6 cellular contexts compared by ENCODE assay signal in the genomic region with DNA sequence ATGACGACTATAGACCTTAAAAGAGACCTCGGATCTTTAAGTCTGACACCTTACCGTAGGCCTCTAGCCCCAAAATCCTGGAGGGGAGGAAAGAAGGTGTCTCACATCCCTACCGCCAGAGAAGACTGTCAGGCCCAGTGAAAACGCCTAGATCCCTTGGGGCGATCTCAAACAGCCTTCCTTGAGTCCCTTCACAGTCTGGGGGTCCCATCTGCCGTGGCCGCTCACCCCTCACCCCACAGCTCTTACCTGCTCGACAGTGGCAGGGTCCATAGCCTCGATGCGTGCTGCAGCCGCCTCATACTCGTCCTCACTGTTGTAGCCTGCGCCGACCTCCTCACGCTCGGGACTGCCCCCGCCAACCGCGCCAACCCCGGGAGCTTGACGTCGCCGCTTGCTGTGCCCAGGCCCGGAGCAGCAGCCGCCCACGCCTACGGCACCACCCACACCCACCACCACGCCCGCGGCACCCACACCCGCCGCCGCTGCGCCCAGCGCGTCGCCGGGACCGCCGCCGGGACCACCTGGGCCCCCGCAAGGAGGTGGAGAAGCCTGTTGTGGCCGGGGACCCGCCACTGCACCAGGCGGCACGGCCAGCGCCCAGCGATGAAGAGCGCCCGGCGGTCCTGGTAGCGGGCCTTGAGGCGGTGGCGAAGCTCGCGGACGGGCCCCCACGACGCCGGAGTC. TPM values are rescaled to one million over a fixed set of nuclear protein-coding genes. Genes with fewer than 3 reads are reported as not detected.
DNase-seq lines count a peak whose midpoint lies in the region; FAIRE-seq and TF ChIP-seq lines count a peak whose summit lies in the region.

No MANE protein-coding gene starts in this region.

- no CpG with 5 or more reads among the region's 61 CpGs for WGBS in neuronal stem cell (ENCODE audit: extremely low coverage in 2 of 2, insufficient read length in 2 of 2, insufficient replicate concordance in 1 of 2), 2 donors

- no peak overlapping the region for H4K8ac ChIP-seq in neuronal stem cell (ENCODE audit: low read depth, low read length)

- peak overlapping the region; percentile 57 for H3K4me2 ChIP-seq in neuronal stem cell (ENCODE audit: insufficient read depth, low read length, poor library complexity, severe bottlenecking)

- H3K79me1 ChIP-seq in neuronal stem cell (ENCODE audit: low read depth, low read length): peaks cover 7% of the 10 kb centered on the region

- H3K4me3 ChIP-seq in AG10803 (ENCODE audit: low read length) (peak overlapping the region; percentile 75), NT2/D1 (ENCODE audit: insufficient read length, low read depth) (peak overlapping the region; percentile 69), bronchial epithelial cell (ENCODE audit: low read depth, low read length) (peak overlapping the region; percentile 54), neuronal stem cell (ENCODE audit: low read length in 2 of 2) (peak overlapping the region; percentile 77 to 93)

- no peak for FAIRE-seq in bronchial epithelial cell (lab: Jason Lieb, UNC)

- H3K9me3 ChIP-seq in NT2/D1 (ENCODE audit: insufficient read depth, low read length) (no peaks in the 10 kb centered on the region), neuronal stem cell (replicated peaks in 1 of 2; ENCODE audit: control insufficient read depth in 2 of 2, insufficient read depth in 1 of 2, low read depth in 1 of 2, low read length in 2 of 2) (no peaks in the 10 kb centered on the region)

- H3K27me3 ChIP-seq in NT2/D1 (ENCODE audit: insufficient read depth, insufficient read length) (no peaks in the 10 kb centered on the region), bronchial epithelial cell (ENCODE audit: control insufficient read depth, insufficient read depth, low read length) (no peaks in the 10 kb centered on the region), neuronal stem cell (ENCODE audit: control insufficient read depth in 3 of 3, insufficient read depth in 3 of 3, low read depth in 1 of 3, low read length in 3 of 3) (no peaks in the 10 kb centered on the region)

- H3K4ac ChIP-seq in neuronal stem cell (ENCODE audit: low read length): no peak overlapping the region

- H3K14ac ChIP-seq in neuronal stem cell (ENCODE audit: low read length): peak overlapping the region; percentile 56

- peak overlapping the region; percentile 87 for H3K9ac ChIP-seq in NT2/D1 (ENCODE audit: insufficient read length, low read depth)
- peak overlapping the region; percentile 96 for H3K9ac ChIP-seq in neuronal stem cell (ENCODE audit: low read depth, low read length, poor library complexity)

- peak overlapping the region; percentile 41 for H2BK12ac ChIP-seq in neuronal stem cell (ENCODE audit: low read length)

- H2BK120ac ChIP-seq in neuronal stem cell (ENCODE audit: low read depth, low read length): no peak overlapping the region

- TF ChIP-seq CTCF in AG10803 (conservative IDR thresholded peaks at IDR 0.05; ENCODE audit: low read length): no peak
- TF ChIP-seq CTCF in bronchial epithelial cell (IDR thresholded peaks at IDR 0.05; ENCODE audit: insufficient read depth, low read length, severe bottlenecking): no peak

- peaks cover 49% of the 10 kb centered on the region for H3K36me3 ChIP-seq in NT2/D1 (ENCODE audit: insufficient read depth, insufficient read length, low read length)
- H3K36me3 ChIP-seq in bronchial epithelial cell (ENCODE audit: control insufficient read depth, insufficient read depth, low read length): no peaks in the 10 kb centered on the region
- H3K36me3 ChIP-seq in neuronal stem cell (replicated peaks in 1 of 2; ENCODE audit: control insufficient read depth in 2 of 2, insufficient read depth in 2 of 2, low read length in 2 of 2): peaks cover 11 to 27% of the 10 kb centered on the region in 2 donors

- H3K27ac ChIP-seq in neuronal stem cell (replicated peaks; ENCODE audit: low read length): peak overlapping the region; percentile 58

- no peak overlapping the region for H4K91ac ChIP-seq in neuronal stem cell (ENCODE audit: low read depth, low read length, poor library complexity)

- no peak overlapping the region for H2BK15ac ChIP-seq in neuronal stem cell (ENCODE audit: low read length)

- H2AFZ ChIP-seq in neuronal stem cell (ENCODE audit: low read length): no peak overlapping the region

- H3K4me1 ChIP-seq in NT2/D1 (ENCODE audit: insufficient read depth, insufficient read length): peaks cover 6% of the 10 kb centered on the region
- peaks cover 1 to 4% of the 10 kb centered on the region in 2 donors for H3K4me1 ChIP-seq in neuronal stem cell (ENCODE audit: control insufficient read depth in 2 of 2, insufficient read depth in 1 of 2, low read depth in 1 of 2, low read length in 2 of 2)

- peak overlapping the region; percentile 57 for H3K18ac ChIP-seq in neuronal stem cell (ENCODE audit: low read length)

- peak overlapping the region; percentile 82 for H2BK5ac ChIP-seq in neuronal stem cell (ENCODE audit: low read length)

- peak overlapping the region; percentile 85 for H3K23ac ChIP-seq in neuronal stem cell (ENCODE audit: low read depth, low read length, poor library complexity)

- peak overlapping the region; percentile 81 for H2AK5ac ChIP-seq in neuronal stem cell (ENCODE audit: low read depth, low read length)

- DNase-seq in AG10803 (ENCODE audit: low read depth) (no peak), NT2/D1 (ENCODE audit: low read depth, low spot score) (no peak), bronchial epithelial cell (ENCODE audit: low read depth) (no peak), neuronal stem cell (ENCODE audit: low spot score) (no peak), NCI-H2081 (lab: John Stamatoyannopoulos, UW) (no peak), NCI-H2107 (lab: John Stamatoyannopoulos, UW) (no peak)

RNA-seq across cellular contexts. Expression of a gene that starts 0.5 kb away (rescaled TPM):
- 18.4 and 23.0 TPM in 2 replicates for total RNA-seq in bronchial epithelial cell
- polyA plus RNA-seq in neuronal stem cell (2013, experiment 1 of 2): 40.8 TPM
- 40.9 TPM for polyA plus RNA-seq in neuronal stem cell (2013, experiment 2 of 2)

RNA-seq across cellular contexts. Expression of a gene that starts 14.8 kb away (rescaled TPM):
- 0.26 and 0.64 TPM in 2 replicates for total RNA-seq in bronchial epithelial cell
- 2.0 TPM for polyA plus RNA-seq in neuronal stem cell (2013, experiment 1 of 2)
- polyA plus RNA-seq in neuronal stem cell (2013, experiment 2 of 2): 1.9 TPM

RNA-seq across cellular contexts. Expression of a gene that starts 38.0 kb away (rescaled TPM):
- total RNA-seq in bronchial epithelial cell: 3.2 and 6.8 TPM in 2 replicates
- polyA plus RNA-seq in neuronal stem cell (2013, experiment 1 of 2): 10.2 TPM
- polyA plus RNA-seq in neuronal stem cell (2013, experiment 2 of 2): 10.1 TPM

RNA-seq across cellular contexts. Expression of a gene that starts 45.2 kb away (rescaled TPM):
- 24.5 and 35.8 TPM in 2 replicates for total RNA-seq in bronchial epithelial cell
- polyA plus RNA-seq in neuronal stem cell (2013, experiment 1 of 2): 22.5 TPM
- 21.8 TPM for polyA plus RNA-seq in neuronal stem cell (2013, experiment 2 of 2)

RNA-seq across cellular contexts. Expression of a gene that starts 45.4 kb away (rescaled TPM):
- 19.3 and 21.9 TPM in 2 replicates for total RNA-seq in bronchial epithelial cell
- 12.9 TPM for polyA plus RNA-seq in neuronal stem cell (2013, experiment 1 of 2)
- polyA plus RNA-seq in neuronal stem cell (2013, experiment 2 of 2): 11.9 TPM
